1 cellular context compared by ENCODE assay signal in genomic region chr6:63565058-63565726, GRCh38.
TF ChIP-seq lines count a peak whose summit lies in the region.

No MANE protein-coding gene starts in this region.

TF ChIP-seq in HepG2, 621 proteins besides CTCF, POLR2A, EP300 and RAD21 (continued from another document and continues in another):
- peak; percentile 94 for TF ChIP-seq PAXIP1 (CRISPR knock-in tag; conservative IDR thresholded peaks at IDR 0.05)
- no peak for TF ChIP-seq USF2 (IDR thresholded peaks at IDR 0.05; ENCODE audit: low read depth, low read length)
- TF ChIP-seq USF2 (CRISPR knock-in tag; IDR thresholded peaks at IDR 0.05; ENCODE audit: borderline replicate concordance), result peak; percentile 80; the same call in 1 of the 2 replicates
- peak; percentile 99 for TF ChIP-seq ZNF121 (CRISPR knock-in tag; IDR thresholded peaks at IDR 0.05)
- TF ChIP-seq TMF1 (CRISPR knock-in tag; IDR thresholded peaks at IDR 0.05; ENCODE audit: low read depth), result no peak
- TF ChIP-seq TFAP4 (IDR thresholded peaks at IDR 0.05; ENCODE audit: borderline replicate concordance, low read depth), result peak; percentile 61; the same call in 1 of the 2 replicates
- peak; percentile 91; the same call in 1 of the 2 replicates for TF ChIP-seq FOXJ3 (CRISPR knock-in tag; IDR thresholded peaks at IDR 0.05; ENCODE audit: borderline replicate concordance)
- TF ChIP-seq ZBTB34 (CRISPR knock-in tag; IDR thresholded peaks at IDR 0.05), result no peak
- no peak for TF ChIP-seq ZNF414 (CRISPR knock-in tag; IDR thresholded peaks at IDR 0.05)
- TF ChIP-seq TOE1 (CRISPR knock-in tag; IDR thresholded peaks at IDR 0.05), result peak; percentile 45; the same call in 1 of the 2 replicates
- no peak for TF ChIP-seq AGO1 (IDR thresholded peaks at IDR 0.05; ENCODE audit: low read depth, low read length, poor library complexity, severe bottlenecking)
- no peak; the same call in 1 of the 2 replicates for TF ChIP-seq ZNF629 (CRISPR knock-in tag; conservative IDR thresholded peaks at IDR 0.05)
- peak; percentile 74 for TF ChIP-seq HMG20A (CRISPR knock-in tag; IDR thresholded peaks at IDR 0.05; ENCODE audit: borderline replicate concordance)
- no peak for TF ChIP-seq ZNF615 (CRISPR knock-in tag; IDR thresholded peaks at IDR 0.05; ENCODE audit: borderline replicate concordance)
- TF ChIP-seq KDM5B (CRISPR knock-in tag; IDR thresholded peaks at IDR 0.05; ENCODE audit: borderline replicate concordance), result no peak
- no peak for TF ChIP-seq ZNF713 (CRISPR knock-in tag; IDR thresholded peaks at IDR 0.05)
- no peak for TF ChIP-seq SRY (CRISPR knock-in tag; IDR thresholded peaks at IDR 0.05)
- TF ChIP-seq ZNF580 (CRISPR knock-in tag; IDR thresholded peaks at IDR 0.05; ENCODE audit: borderline replicate concordance, low read depth), result no peak
- TF ChIP-seq ZNF180 (CRISPR knock-in tag; IDR thresholded peaks at IDR 0.05; ENCODE audit: borderline replicate concordance, low read depth), result no peak
- TF ChIP-seq KAT7 (CRISPR knock-in tag; IDR thresholded peaks at IDR 0.05; ENCODE audit: borderline replicate concordance), result no peak
- no peak for TF ChIP-seq SSRP1 (CRISPR knock-in tag; IDR thresholded peaks at IDR 0.05)
- TF ChIP-seq ZNF704 (CRISPR knock-in tag; IDR thresholded peaks at IDR 0.05; ENCODE audit: borderline replicate concordance), result no peak
- no peak for TF ChIP-seq MAFG (CRISPR knock-in tag; IDR thresholded peaks at IDR 0.05)
- TF ChIP-seq NR2F1 (CRISPR knock-in tag; IDR thresholded peaks at IDR 0.05), result peak in 1 of 2 experiments; percentile 48; a peak in 2 of 4 replicates
- no peak for TF ChIP-seq CCDC6 (CRISPR knock-in tag; IDR thresholded peaks at IDR 0.05)
- TF ChIP-seq ZNF18 (CRISPR knock-in tag; IDR thresholded peaks at IDR 0.05; ENCODE audit: insufficient replicate concordance), result peak; percentile 47
- TF ChIP-seq ZNF687 (CRISPR knock-in tag; IDR thresholded peaks at IDR 0.05), result no peak
- TF ChIP-seq TOPORS (CRISPR knock-in tag; IDR thresholded peaks at IDR 0.05), result no peak
- TF ChIP-seq HES4 (CRISPR knock-in tag; IDR thresholded peaks at IDR 0.05; ENCODE audit: borderline replicate concordance), result no peak
- no peak for TF ChIP-seq ZNF354B (CRISPR knock-in tag; IDR thresholded peaks at IDR 0.05)
- no peak for TF ChIP-seq KAT2B (IDR thresholded peaks at IDR 0.05; ENCODE audit: borderline replicate concordance, low read depth, low read length)
- TF ChIP-seq ZNF607 (CRISPR knock-in tag; IDR thresholded peaks at IDR 0.05; ENCODE audit: borderline replicate concordance), result no peak
- TF ChIP-seq RARA (CRISPR knock-in tag; IDR thresholded peaks at IDR 0.05), result peak; percentile 73; the same call in 1 of the 2 replicates
- TF ChIP-seq CAMTA2 (CRISPR knock-in tag; IDR thresholded peaks at IDR 0.05; ENCODE audit: borderline replicate concordance), result no peak
- TF ChIP-seq AKAP8 (CRISPR knock-in tag; IDR thresholded peaks at IDR 0.05), result no peak
- TF ChIP-seq SATB2 (CRISPR knock-in tag; IDR thresholded peaks at IDR 0.05), result no peak
- no peak for TF ChIP-seq ZNF547 (CRISPR knock-in tag; IDR thresholded peaks at IDR 0.05)
- TF ChIP-seq ZNF75D (CRISPR knock-in tag; IDR thresholded peaks at IDR 0.05; ENCODE audit: borderline replicate concordance), result no peak
